1 cellular context compared by ENCODE assay signal in genomic region chr10:68553138-68553537, GRCh38.
TF ChIP-seq lines count a peak whose summit lies in the region.

No MANE protein-coding gene starts in this region.

TF ChIP-seq in H1, 55 proteins besides CTCF, POLR2A, EP300 and RAD21:
- TF ChIP-seq SRF (IDR thresholded peaks at IDR 0.05; ENCODE audit: low read depth, low read length) (no peak), CHD2 (IDR thresholded peaks at IDR 0.05; ENCODE audit: low read length) (no peak), BRCA1 (IDR thresholded peaks at IDR 0.05; ENCODE audit: low read depth, low read length) (no peak), SIN3A (conservative IDR thresholded peaks at IDR 0.05 in 1 of 2, IDR thresholded peaks at IDR 0.05 in 1 of 2; ENCODE audit: low read depth in 1 of 2, low read length in 2 of 2) (no peak), CREB1 (IDR thresholded peaks at IDR 0.05) (no peak), NANOG (IDR thresholded peaks at IDR 0.05; ENCODE audit: insufficient read depth, low read depth, low read length, poor library complexity, severe bottlenecking) (no peak), TEAD4 (IDR thresholded peaks at IDR 0.05; ENCODE audit: low read depth, low read length) (peak; percentile 21; the same call in 1 of the 2 replicates), EGR1 (IDR thresholded peaks at IDR 0.05; ENCODE audit: borderline replicate concordance, low read depth, low read length) (no peak)
